Comparison of ENCODE assay signal across 11 cellular contexts in the genomic region with DNA sequence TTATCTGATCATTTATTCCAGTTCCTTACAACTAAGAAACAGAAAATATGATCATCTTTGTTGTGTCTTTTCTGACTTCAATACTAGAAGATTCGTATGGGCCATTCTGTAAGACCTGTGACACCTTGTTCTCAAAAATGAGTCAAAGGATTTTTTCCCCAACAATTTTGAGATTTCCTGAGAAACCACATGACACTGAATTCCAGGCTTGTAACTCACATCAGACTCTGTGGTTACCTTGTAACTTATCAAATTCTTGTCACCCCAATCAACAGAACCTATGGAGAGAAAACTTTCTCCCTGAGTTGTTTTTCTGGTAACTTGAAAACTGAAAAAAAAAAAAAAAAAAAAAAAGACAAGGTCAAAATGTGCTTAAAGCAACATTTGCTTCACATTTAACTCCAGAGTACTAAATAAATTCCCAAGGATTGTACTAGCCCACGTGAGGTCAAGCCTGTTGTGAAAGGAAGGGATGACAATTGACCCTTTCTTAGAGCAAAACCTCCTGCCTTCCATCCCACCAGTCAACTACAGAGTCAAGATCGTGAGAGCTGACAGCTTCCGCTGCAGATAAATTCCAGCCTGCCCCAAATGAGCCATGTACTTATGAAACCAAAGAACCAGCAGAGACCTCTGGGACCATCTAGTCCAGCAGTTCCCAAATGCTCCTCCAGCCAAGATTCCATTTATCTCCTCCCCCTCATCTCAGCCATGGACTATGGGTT.
DNase-seq lines count a peak whose midpoint lies in the region; TF ChIP-seq lines count a peak whose summit lies in the region.
"Had no signal": no experiment of that assay in that cellular context is flagged by ENCODE, and none has a peak within 500 bp of the region (broad histone marks: within the 10 kb centered on the region; RNA-seq: fewer than 3 reads in every experiment).

No MANE protein-coding gene starts in this region.

- intact Hi-C loops in activated T-helper 2 cell treated with anti-CD3 and anti-CD28 coated beads, Interferon-gamma antibody, Interleukin-2, Interleukin-4, amounts not matched to agents 10 μg/mL and 5 μg/mL and 100 μg/mL, durations not matched to agents 14 hours and 24 hours and 36 hours (cut with micrococcal nuclease): no loop called here
- intact Hi-C loops in activated CD4-positive, alpha-beta T cell treated with anti-CD3 and anti-CD28 coated beads, Interleukin-2, amount 10 ng/mL, durations not matched to agents 24 days and 14 days (cut with micrococcal nuclease): no loop called here

- H3K36me3 ChIP-seq in brain microvascular endothelial cell (replicated peaks): no peaks in the 10 kb centered on the region
- no peaks in the 10 kb centered on the region for H3K36me3 ChIP-seq in right atrium auricular region
- H3K36me3 ChIP-seq: suprapubic skin had no signal

- in situ Hi-C loops in brain microvascular endothelial cell (cut with HindIII; ENCODE audit: low pct_ligation_motif_present, low sequenced_read_pairs): no loop called here

- H3K27ac Mint-ChIP-seq in activated T-helper 2 cell treated with anti-CD3 and anti-CD28 coated beads, Interferon-gamma antibody, Interleukin-2, Interleukin-4, amounts not matched to agents 10 μg/mL and 5 μg/mL and 100 μg/mL, durations not matched to agents 14 hours and 24 hours and 36 hours: no peak overlapping the region
- H3K27ac Mint-ChIP-seq in activated CD4-positive, alpha-beta T cell treated with anti-CD3 and anti-CD28 coated beads, Interleukin-2, amount 10 ng/mL, durations not matched to agents 24 days and 14 days: no peak overlapping the region
- H3K27ac Mint-ChIP-seq: memory B cell, progenitor cell of endocrine pancreas had no signal

- no peaks in the 10 kb centered on the region for H3K36me3 Mint-ChIP-seq in activated T-helper 2 cell treated with anti-CD3 and anti-CD28 coated beads, Interferon-gamma antibody, Interleukin-2, Interleukin-4, amounts not matched to agents 10 μg/mL and 5 μg/mL and 100 μg/mL, durations not matched to agents 14 hours and 24 hours and 36 hours (ENCODE audit: low read depth)
- no peaks in the 10 kb centered on the region for H3K36me3 Mint-ChIP-seq in activated CD4-positive, alpha-beta T cell treated with anti-CD3 and anti-CD28 coated beads, Interleukin-2, amount 10 ng/mL, durations not matched to agents 24 days and 14 days (ENCODE audit: low read depth)
- H3K36me3 Mint-ChIP-seq: memory B cell had no signal

- H3K27ac ChIP-seq in brain microvascular endothelial cell: peak overlapping the region; percentile 90
- no peak overlapping the region for H3K27ac ChIP-seq in right atrium auricular region
- H3K27ac ChIP-seq: suprapubic skin had no signal

- H3K4me1 ChIP-seq in right atrium auricular region: no peaks in the 10 kb centered on the region
- H3K4me1 ChIP-seq: suprapubic skin had no signal

- H3K9me3 ChIP-seq in right atrium auricular region: peaks cover 0 to 7% of the 10 kb centered on the region in 2 donors

- H3K27me3 ChIP-seq in brain microvascular endothelial cell (replicated peaks): no peaks in the 10 kb centered on the region
- no peaks in the 10 kb centered on the region for H3K27me3 ChIP-seq in right atrium auricular region
- H3K27me3 ChIP-seq: suprapubic skin had no signal

- DNase-seq in A172 (ENCODE audit: low spot score) (peak; percentile 87), HS-5 (ENCODE audit: low read depth) (peak; percentile 90), brain microvascular endothelial cell (peak; percentile 91), right atrium auricular region (ENCODE audit: low spot score) (peak; percentile 67), H4 (ENCODE audit: low spot score) (no peak), DMS114 treated with DMSO at 0.1 percent for 48 hours (lab: John Stamatoyannopoulos, UW; ENCODE audit: unreplicated experiment) (no peak)
- DNase-seq in activated T-helper 2 cell treated with anti-CD3 and anti-CD28 coated beads, Interferon-gamma antibody, Interleukin-2, Interleukin-4, amounts not matched to agents 10 μg/mL and 5 μg/mL and 100 μg/mL, durations not matched to agents 14 hours and 24 hours and 36 hours (ENCODE audit: low spot score): no peak
- DNase-seq in activated CD4-positive, alpha-beta T cell treated with anti-CD3 and anti-CD28 coated beads, Interleukin-2, amount 10 ng/mL, durations not matched to agents 24 days and 14 days: no peak

- H3K9me3 Mint-ChIP-seq in activated T-helper 2 cell treated with anti-CD3 and anti-CD28 coated beads, Interferon-gamma antibody, Interleukin-2, Interleukin-4, amounts not matched to agents 10 μg/mL and 5 μg/mL and 100 μg/mL, durations not matched to agents 14 hours and 24 hours and 36 hours: peaks cover 28% of the 10 kb centered on the region
- peaks cover 10% of the 10 kb centered on the region for H3K9me3 Mint-ChIP-seq in activated CD4-positive, alpha-beta T cell treated with anti-CD3 and anti-CD28 coated beads, Interleukin-2, amount 10 ng/mL, durations not matched to agents 24 days and 14 days

- H3K4me3 Mint-ChIP-seq in activated T-helper 2 cell treated with anti-CD3 and anti-CD28 coated beads, Interferon-gamma antibody, Interleukin-2, Interleukin-4, amounts not matched to agents 10 μg/mL and 5 μg/mL and 100 μg/mL, durations not matched to agents 14 hours and 24 hours and 36 hours (ENCODE audit: low read depth): no peak overlapping the region
- no peak overlapping the region for H3K4me3 Mint-ChIP-seq in activated CD4-positive, alpha-beta T cell treated with anti-CD3 and anti-CD28 coated beads, Interleukin-2, amount 10 ng/mL, durations not matched to agents 24 days and 14 days
- H3K4me3 Mint-ChIP-seq: memory B cell had no signal

- TF ChIP-seq CTCF in brain microvascular endothelial cell (IDR thresholded peaks at IDR 0.05; ENCODE audit: low read depth, low read length, missing control alignments): no peak
- no peak for TF ChIP-seq CTCF in right atrium auricular region (IDR thresholded peaks at IDR 0.05)

- no peak overlapping the region for H3K4me3 ChIP-seq in brain microvascular endothelial cell (ENCODE audit: low read depth, low read length)
- H3K4me3 ChIP-seq in right atrium auricular region: no peak overlapping the region
- H3K4me3 ChIP-seq: suprapubic skin had no signal

- no peaks in the 10 kb centered on the region for H3K4me1 Mint-ChIP-seq in activated T-helper 2 cell treated with anti-CD3 and anti-CD28 coated beads, Interferon-gamma antibody, Interleukin-2, Interleukin-4, amounts not matched to agents 10 μg/mL and 5 μg/mL and 100 μg/mL, durations not matched to agents 14 hours and 24 hours and 36 hours (ENCODE audit: low read depth)
- no peaks in the 10 kb centered on the region for H3K4me1 Mint-ChIP-seq in activated CD4-positive, alpha-beta T cell treated with anti-CD3 and anti-CD28 coated beads, Interleukin-2, amount 10 ng/mL, durations not matched to agents 24 days and 14 days
- H3K4me1 Mint-ChIP-seq: memory B cell had no signal

- H3K27me3 Mint-ChIP-seq in activated T-helper 2 cell treated with anti-CD3 and anti-CD28 coated beads, Interferon-gamma antibody, Interleukin-2, Interleukin-4, amounts not matched to agents 10 μg/mL and 5 μg/mL and 100 μg/mL, durations not matched to agents 14 hours and 24 hours and 36 hours (ENCODE audit: low read depth): no peaks in the 10 kb centered on the region
- no peaks in the 10 kb centered on the region for H3K27me3 Mint-ChIP-seq in activated CD4-positive, alpha-beta T cell treated with anti-CD3 and anti-CD28 coated beads, Interleukin-2, amount 10 ng/mL, durations not matched to agents 24 days and 14 days
- H3K27me3 Mint-ChIP-seq: progenitor cell of endocrine pancreas had no signal

Comparison
In these comparisons a context has a peak if more than half of its experiments do, and no peak if none do; other contexts are left out.
1. DNase-seq: peak in A172 (single experiment), HS-5 (single experiment), brain microvascular endothelial cell (single experiment) and right atrium auricular region (single experiment); none in activated T-helper 2 cell treated with anti-CD3 and anti-CD28 coated beads, Interferon-gamma antibody, Interleukin-2, Interleukin-4, amounts not matched to agents 10 μg/mL and 5 μg/mL and 100 μg/mL, durations not matched to agents 14 hours and 24 hours and 36 hours (single experiment), H4 (single experiment), DMS114 treated with DMSO at 0.1 percent for 48 hours (single experiment) and activated CD4-positive, alpha-beta T cell treated with anti-CD3 and anti-CD28 coated beads, Interleukin-2, amount 10 ng/mL, durations not matched to agents 24 days and 14 days (single experiment).